8 cellular contexts compared by ENCODE assay signal in the genomic region with DNA sequence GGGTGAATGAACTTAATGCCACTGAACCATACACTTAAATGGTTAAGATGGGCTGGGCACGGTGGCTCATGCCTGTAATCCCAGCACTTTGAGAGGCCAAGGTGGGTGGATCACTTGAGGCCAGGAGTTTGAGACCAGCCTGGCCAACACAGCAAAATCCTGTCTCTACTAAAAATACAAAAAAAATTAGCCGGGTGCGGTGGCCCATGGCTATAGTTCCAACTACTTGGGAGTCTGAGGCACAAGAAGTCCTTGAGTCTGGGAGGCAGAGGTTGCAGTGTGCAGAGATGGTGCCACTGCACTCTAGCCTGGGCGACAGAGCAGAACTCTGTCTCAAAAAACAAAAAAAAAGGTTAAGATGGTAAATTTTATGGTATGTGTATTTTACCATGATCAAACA.
DNase-seq lines count a peak whose midpoint lies in the region; ATAC-seq, FAIRE-seq and TF ChIP-seq lines count a peak whose summit lies in the region.
"Not testable (repeated sequence)": the region's sequence is repeated elsewhere in the genome, so short reads cannot be mapped to it uniquely, and the experiment has no call there.

No MANE protein-coding gene starts in this region.

- H3K9me3 Mint-ChIP-seq in neural crest cell: not testable (repeated sequence)

- H3K4me2 ChIP-seq in HepG2 (ENCODE audit: low read depth, low read length): not testable (repeated sequence)

- H3K9me3 ChIP-seq in Peyer's patch; breast epithelium; esophagus squamous epithelium; HepG2 (ENCODE audit: low read length); subcutaneous abdominal adipose tissue (ENCODE audit: control insufficient read depth in 5 of 5, low read length in 5 of 5); transverse colon: not testable (repeated sequence)

- POLR2A ChIA-PET in HepG2 (lab: Yijun Ruan, JAX): interaction anchor here (1.2 kb wide), 1 partner anchor 18 kb away, joined by 8 read pairs; no protein-coding TSS in a partner anchor

- not testable (repeated sequence) for H3K4me3 Mint-ChIP-seq in neural crest cell

- H2AFZ ChIP-seq in HepG2 (ENCODE audit: low read length): not testable (repeated sequence)

- not testable (repeated sequence) for H3K27me3 Mint-ChIP-seq in neural crest cell (ENCODE audit: low read depth)

- H3K36me3 ChIP-seq in Peyer's patch; breast epithelium; esophagus squamous epithelium; subcutaneous abdominal adipose tissue (ENCODE audit: control insufficient read depth in 5 of 5, insufficient read depth in 5 of 5, low read length in 5 of 5); transverse colon: not testable (repeated sequence)
- peaks cover 19 to 40% of the 10 kb centered on the region in 2 experiments for H3K36me3 ChIP-seq in HepG2 (replicated peaks in 1 of 2; ENCODE audit: control insufficient read depth in 1 of 2, insufficient read depth in 2 of 2, low read length in 2 of 2)

- peaks cover 72% of the 10 kb centered on the region for H3K79me2 ChIP-seq in HepG2 (ENCODE audit: insufficient read depth, low read length)

- TF ChIP-seq RAD21 in HepG2 (CRISPR knock-in tag; IDR thresholded peaks at IDR 0.05): not testable (repeated sequence)

- FAIRE-seq in HepG2 (lab: Jason Lieb, UNC): not testable (repeated sequence)

- H3K4me1 ChIP-seq in Peyer's patch (peaks cover 0 to 42% (median 5%) of the 10 kb centered on the region in 4 donors), breast epithelium (peaks cover 5 to 16% of the 10 kb centered on the region in 2 donors), esophagus squamous epithelium (peaks cover 27 to 95% (median 32%) of the 10 kb centered on the region in 3 donors), HepG2 (ENCODE audit: insufficient read depth, low read length) (peaks cover 63% of the 10 kb centered on the region), subcutaneous abdominal adipose tissue (ENCODE audit: control insufficient read depth in 5 of 5, insufficient read depth in 5 of 5, low read length in 5 of 5) (peaks cover 2 to 51% (median 50%) of the 10 kb centered on the region in 5 donors), transverse colon (peaks cover 23 to 85% (median 61%) of the 10 kb centered on the region in 4 donors)

- BruUV-seq in HepG2 (replicated peaks; lab: Mats Ljungman, UMichigan): not testable (repeated sequence)

- H3K9ac ChIP-seq in HepG2 (ENCODE audit: insufficient read depth, low read depth, low read length): peak overlapping the region; percentile 25; the same call in 1 of the 2 replicates
- H3K9ac ChIP-seq in subcutaneous abdominal adipose tissue (ENCODE audit: low read length in 5 of 5): not testable (repeated sequence)

- not testable (repeated sequence) for TF ChIP-seq POLR2A in Peyer's patch (IDR thresholded peaks at IDR 0.05); breast epithelium (IDR thresholded peaks at IDR 0.05); esophagus squamous epithelium (IDR thresholded peaks at IDR 0.05); HepG2 (IDR thresholded peaks at IDR 0.05; ENCODE audit: insufficient read depth in 1 of 2, low read depth in 2 of 2, low read length in 2 of 2); transverse colon (IDR thresholded peaks at IDR 0.05)

- H3K27ac Mint-ChIP-seq in neural crest cell (ENCODE audit: unreplicated experiment): peak overlapping the region; percentile 63

- not testable (repeated sequence) for ATAC-seq in HepG2

- H3K4me1 Mint-ChIP-seq in neural crest cell: peaks cover 23% of the 10 kb centered on the region

- H3K27ac ChIP-seq in 22Rv1: peak overlapping the region; percentile 98
- H3K27ac ChIP-seq in Peyer's patch: peak overlapping the region in 3 of 4 donors; percentile 3 to 89 (median 69)
- H3K27ac ChIP-seq in breast epithelium: peak overlapping the region; percentile 91 to 95
- H3K27ac ChIP-seq in esophagus squamous epithelium: peak overlapping the region; percentile 65 to 87 (median 74)
- peak overlapping the region; percentile 23 for H3K27ac ChIP-seq in HepG2 (ENCODE audit: extremely low read length, insufficient read depth, low read length)
- peak overlapping the region; percentile 12 for H3K27ac ChIP-seq in subcutaneous abdominal adipose tissue (ENCODE audit: low read depth, low read length)
- H3K27ac ChIP-seq in transverse colon: peak overlapping the region; percentile 51 to 78 (median 76)

- intact Hi-C loops in breast epithelium (cut with DNase I; ENCODE audit: low total_unique reads); esophagus squamous epithelium (cut with DNase I); HepG2 (cut with micrococcal nuclease; ENCODE audit: unreplicated experiment); transverse colon (cut with DNase I; ENCODE audit: low total_unique reads): not testable (repeated sequence)

- H4K20me1 ChIP-seq in HepG2 (ENCODE audit: insufficient read depth, low read length): not testable (repeated sequence)

- CTCF ChIA-PET in HepG2 (lab: Yijun Ruan, JAX; ENCODE audit: low intra/inter-chr PET ratio, low total read pairs): not testable (repeated sequence)

- TF ChIP-seq CTCF in 22Rv1 (IDR thresholded peaks at IDR 0.05); Peyer's patch (IDR thresholded peaks at IDR 0.05); breast epithelium (IDR thresholded peaks at IDR 0.05); esophagus squamous epithelium (IDR thresholded peaks at IDR 0.05); HepG2 (CRISPR knock-in tag; IDR thresholded peaks at IDR 0.05); neural crest cell (conservative IDR thresholded peaks at IDR 0.05); transverse colon (IDR thresholded peaks at IDR 0.05): not testable (repeated sequence)

- not testable (repeated sequence) for TF ChIP-seq EP300 in HepG2 (IDR thresholded peaks at IDR 0.05; ENCODE audit: low read depth in 2 of 2, low read length in 2 of 2); HepG2 (CRISPR knock-in tag; IDR thresholded peaks at IDR 0.05; ENCODE audit: borderline replicate concordance); transverse colon (IDR thresholded peaks at IDR 0.05; ENCODE audit: low read depth)

- not testable (repeated sequence) for H3K27me3 ChIP-seq in Peyer's patch; breast epithelium; esophagus squamous epithelium; HepG2 (ENCODE audit: control insufficient read depth in 1 of 2, insufficient read depth in 2 of 2, low read length in 2 of 2); subcutaneous abdominal adipose tissue (ENCODE audit: control insufficient read depth in 5 of 5, insufficient read depth in 4 of 5, low read length in 5 of 5); transverse colon

- not testable (repeated sequence) for H3K36me3 Mint-ChIP-seq in neural crest cell (ENCODE audit: low read depth)

- peak in 1 of 3 donors; percentile 35 for DNase-seq in Peyer's patch
- DNase-seq in breast epithelium (ENCODE audit: low spot score in 2 of 2); esophagus squamous epithelium (lab: John Stamatoyannopoulos, UW); HepG2 (ENCODE audit: low spot score); neural crest cell (ENCODE audit: low read depth, low spot score); transverse colon: not testable (repeated sequence)

- H3K4me3 ChIP-seq in Peyer's patch; breast epithelium; esophagus squamous epithelium; HepG2 (replicated peaks in 1 of 3; ENCODE audit: insufficient read depth in 1 of 3, low read depth in 2 of 3, low read length in 3 of 3); subcutaneous abdominal adipose tissue (ENCODE audit: low read depth in 1 of 5, low read length in 5 of 5); transverse colon: not testable (repeated sequence)

- 62 to 74% methylated on average over 4 of the region's 4 CpGs for WGBS in esophagus squamous epithelium, 2 donors
- WGBS in HepG2 (ENCODE audit: low lambda C conversion rate): 99% methylated on average over 4 of the region's 4 CpGs
- WGBS in transverse colon (ENCODE audit: low coverage in 1 of 2), 2 donors: 37 to 65% methylated on average over 2 to 4 of the region's 4 CpGs

- in situ Hi-C loops in HepG2 (cut with HindIII; ENCODE audit: extremely low pct_ligation_motif_present, low pct_unique_long_range_greater_than_20kb); transverse colon (cut with MboI; ENCODE audit: low pct_ligation_motif_present in 1 of 4, low pct_unique_long_range_greater_than_20kb in 1 of 4, low sequenced_read_pairs in 3 of 4): not testable (repeated sequence)

TF ChIP-seq in HepG2, 621 proteins besides CTCF, POLR2A, EP300 and RAD21:
- TF ChIP-seq NFKB2 (CRISPR knock-in tag; IDR thresholded peaks at IDR 0.05; ENCODE audit: borderline replicate concordance): 0 out of 2 replicates have a peak, but pooled peaks have one; percentile 14

Comparison
In these comparisons a context has a peak if more than half of its experiments do, and no peak if none do; other contexts are left out.
1. H3K27ac ChIP-seq: peak in every context shown above with its lines; median percentile 98 in 22Rv1; 93 in breast epithelium; 76 in transverse colon; 74 in esophagus squamous epithelium; 69 in Peyer's patch; 23 in HepG2; 12 in subcutaneous abdominal adipose tissue.